Comparison of ENCODE assay signal across 8 cellular contexts in the genomic region with DNA sequence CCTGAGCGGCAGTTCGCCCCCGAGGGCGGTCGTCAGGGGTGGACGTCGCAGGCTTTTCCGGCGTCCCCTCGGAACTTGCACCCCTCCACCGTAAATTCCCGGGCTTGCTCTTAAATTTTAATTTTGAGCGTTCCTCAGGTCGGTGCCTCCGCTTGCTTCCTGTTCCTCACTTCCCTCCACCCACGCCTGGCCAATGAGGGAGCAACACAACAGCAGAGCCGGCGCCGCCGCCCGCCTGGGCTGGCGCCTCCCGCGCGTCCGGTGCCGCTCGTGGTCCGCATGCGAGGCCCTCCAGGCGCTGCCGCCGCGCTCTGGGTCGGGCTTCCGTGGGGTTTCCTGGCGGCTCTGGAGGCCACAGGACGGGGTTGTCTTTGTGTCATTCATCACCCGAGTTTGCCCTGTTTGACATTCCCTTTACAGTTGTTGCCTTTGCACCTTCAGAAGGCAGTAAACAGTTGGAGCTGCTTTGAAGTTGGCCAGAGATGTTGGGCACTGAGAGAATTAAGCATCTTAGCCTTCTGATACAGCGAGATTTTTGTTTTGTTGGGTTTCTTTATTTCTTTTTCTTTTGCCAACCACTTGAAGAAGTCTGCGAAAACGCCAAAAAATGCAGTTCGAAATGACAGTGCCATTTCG. TPM values are rescaled to one million over a fixed set of nuclear protein-coding genes. Genes with fewer than 3 reads are reported as not detected.
DNase-seq lines count a peak whose midpoint lies in the region; ATAC-seq and TF ChIP-seq lines count a peak whose summit lies in the region.

No MANE protein-coding gene starts in this region.

- intact Hi-C loops in cardiac septum (cut with DNase I), result loop anchor here (2.0 to 5.0 kb wide), 2 partner anchors 43 to 126 kb away; partner anchors contain the start of gene SPATA4
- intact Hi-C loops in transverse colon (cut with DNase I; ENCODE audit: low total_unique reads), result no loop called here

- peak overlapping the region; percentile 96 to 100 (median 99) for H3K27ac ChIP-seq in transverse colon

- TF ChIP-seq CTCF in transverse colon (IDR thresholded peaks at IDR 0.05), result no peak

- no peak for TF ChIP-seq EP300 in transverse colon (IDR thresholded peaks at IDR 0.05; ENCODE audit: low read depth)

- DNase-seq in ELF-1 (ENCODE audit: low read depth, low spot score) (peak; percentile 77), KBM-7 (peak; percentile 89), SKM-1 treated with dmso at 0.1 percent for 144 hours (lab: John Stamatoyannopoulos, UW; ENCODE audit: unreplicated experiment) (peak; percentile 72), cardiac septum (ENCODE audit: low spot score) (peak; percentile 96), pons (ENCODE audit: low spot score) (peak; percentile 83), transverse colon (peak; percentile 91)
- peak; percentile 86 for DNase-seq in activated naive CD8-positive, alpha-beta T cell treated with anti-CD3 and anti-CD28 coated beads, Interleukin-2, amount 10 ng/mL, durations not matched to agents 7 days and 5 days

- no peaks in the 10 kb centered on the region for H3K9me3 ChIP-seq in transverse colon

- H3K36me3 ChIP-seq in transverse colon, result no peaks in the 10 kb centered on the region

- peak; percentile 76 for ATAC-seq in GM21737 (IDR thresholded peaks at IDR 0.05; ENCODE audit: unreplicated experiment)
- peak; percentile 88 for ATAC-seq in activated naive CD8-positive, alpha-beta T cell treated with anti-CD3 and anti-CD28 coated beads, Interleukin-2, amount 10 ng/mL, durations not matched to agents 7 days and 5 days (ENCODE audit: low read depth)

- POLR2A ChIA-PET in activated naive CD8-positive, alpha-beta T cell treated with anti-CD3 and anti-CD28 coated beads, Interleukin-2, amount 10 ng/mL, durations not matched to agents 7 days and 5 days (lab: Charles Lee), result interaction anchor here (1.5 kb wide), 1 partner anchor 11 kb away, joined by 4 read pairs; no protein-coding TSS in a partner anchor

- no peaks in the 10 kb centered on the region for H3K27me3 Mint-ChIP-seq in activated naive CD8-positive, alpha-beta T cell treated with anti-CD3 and anti-CD28 coated beads, Interleukin-2, amount 10 ng/mL, durations not matched to agents 7 days and 5 days

- H3K4me1 Mint-ChIP-seq in activated naive CD8-positive, alpha-beta T cell treated with anti-CD3 and anti-CD28 coated beads, Interleukin-2, amount 10 ng/mL, durations not matched to agents 7 days and 5 days, result peaks cover 32% of the 10 kb centered on the region

- no peaks in the 10 kb centered on the region for H3K27me3 ChIP-seq in transverse colon

- in situ Hi-C loops in KBM-7 (cut with MboI; ENCODE audit: low pct_unique_long_range_greater_than_20kb, low sequenced_read_pairs) (no loop called here), transverse colon (cut with MboI; ENCODE audit: low pct_ligation_motif_present in 1 of 4, low pct_unique_long_range_greater_than_20kb in 1 of 4, low sequenced_read_pairs in 3 of 4) (loop anchor here in 1 of 4 donors (25.0 kb wide), 1 partner anchor 258 kb away; the partner anchor contains the start of gene WDR17)

- peak overlapping the region; percentile 68 to 95 (median 94) for H3K4me3 ChIP-seq in transverse colon

- no peak for TF ChIP-seq POLR2A in transverse colon (IDR thresholded peaks at IDR 0.05)

- H3K4me3 Mint-ChIP-seq in activated naive CD8-positive, alpha-beta T cell treated with anti-CD3 and anti-CD28 coated beads, Interleukin-2, amount 10 ng/mL, durations not matched to agents 7 days and 5 days, result peak overlapping the region; percentile 92

- peak overlapping the region; percentile 90 for H3K27ac Mint-ChIP-seq in activated naive CD8-positive, alpha-beta T cell treated with anti-CD3 and anti-CD28 coated beads, Interleukin-2, amount 10 ng/mL, durations not matched to agents 7 days and 5 days

- H3K36me3 Mint-ChIP-seq in activated naive CD8-positive, alpha-beta T cell treated with anti-CD3 and anti-CD28 coated beads, Interleukin-2, amount 10 ng/mL, durations not matched to agents 7 days and 5 days, result peaks cover 9% of the 10 kb centered on the region

- peaks cover 0 to 44% (median 36%) of the 10 kb centered on the region in 4 donors for H3K4me1 ChIP-seq in transverse colon

- H3K9me3 Mint-ChIP-seq in activated naive CD8-positive, alpha-beta T cell treated with anti-CD3 and anti-CD28 coated beads, Interleukin-2, amount 10 ng/mL, durations not matched to agents 7 days and 5 days, result no peaks in the 10 kb centered on the region

- WGBS in transverse colon (ENCODE audit: low coverage in 1 of 2), 2 donors, result 0 to 1% methylated on average over 5 to 41 of the region's 44 CpGs

RNA-seq across cellular contexts. Expression of gene SPCS3, which starts 0.7 kb away (rescaled TPM):
- 100 to 1,000 TPM; 146 TPM for total RNA-seq in activated naive CD8-positive, alpha-beta T cell treated with anti-CD3 and anti-CD28 coated beads, Interleukin-2, amount 10 ng/mL, durations not matched to agents 7 days and 5 days
- total RNA-seq in cardiac septum, result 115 TPM
- total RNA-seq in transverse colon, result 10 to 100 TPM; 23.2 to 77.8 (median 33.8) TPM

RNA-seq across cellular contexts. Expression of gene ASB5, which starts 51.4 kb away (rescaled TPM):
- total RNA-seq in activated naive CD8-positive, alpha-beta T cell treated with anti-CD3 and anti-CD28 coated beads, Interleukin-2, amount 10 ng/mL, durations not matched to agents 7 days and 5 days, result not detected
- 3.8 TPM for total RNA-seq in cardiac septum
- total RNA-seq in transverse colon, result 1 to 10 TPM in 3 of 4 donors, not detected in 1; 1.4 to 3.8 (median 1.8) TPM

Comparison
In these comparisons a context has a peak if more than half of its experiments do, and no peak if none do; other contexts are left out.
1. Peak in every context shown above with its lines: DNase-seq, ATAC-seq, H3K4me3 ChIP-seq and H3K27ac ChIP-seq.